19 cellular contexts compared by ENCODE assay signal in genomic region chr11:102214623-102215022, GRCh38.
DNase-seq lines count a peak whose midpoint lies in the region; ATAC-seq and TF ChIP-seq lines count a peak whose summit lies in the region.
"Had no signal": no experiment of that assay in that cellular context is flagged by ENCODE, and none has a peak within 500 bp of the region (broad histone marks: within the 10 kb centered on the region; RNA-seq: fewer than 3 reads in every experiment).

No MANE protein-coding gene starts in this region.

- H3K4me3 ChIP-seq in heart left ventricle (no peak overlapping the region), ascending aorta (no peak overlapping the region)
- H3K4me3 ChIP-seq: BLaER1, HAP-1 had no signal

- no peak overlapping the region for H3K4me3 Mint-ChIP-seq in mesothelial cell of epicardium
- H3K4me3 Mint-ChIP-seq: CD4-positive, alpha-beta memory T cell; IgD-negative memory B cell had no signal

- no peak for DNase-seq in left ventricle myocardium superior
- DNase-seq in heart left ventricle = no peak
- no peak for DNase-seq in ascending aorta (ENCODE audit: low spot score in 2 of 2)
- DNase-seq in mesothelial cell of epicardium (ENCODE audit: low spot score in 2 of 2, unreplicated experiment in 2 of 2) = no peak
- no peak for DNase-seq in activated T-cell treated with anti-CD3 and anti-CD28 coated beads for 4 hours
- no peak for DNase-seq in epidermal melanocyte (ENCODE audit: insufficient read length, low spot score)
- DNase-seq: CD4-positive, alpha-beta memory T cell; Karpas-422; NCI-H1436; NCI-H1930; NCI-H226; NCI-H524 treated with DMSO at 0.1 percent for 48 hours; RPMI8226; SIG-M5 had no signal

- TF ChIP-seq POLR2A in heart left ventricle (IDR thresholded peaks at IDR 0.05) = no peak

- TF ChIP-seq CTCF in heart left ventricle (IDR thresholded peaks at IDR 0.05) = no peak
- TF ChIP-seq CTCF in ascending aorta (IDR thresholded peaks at IDR 0.05) = no peak
- TF ChIP-seq CTCF in mesothelial cell of epicardium (IDR thresholded peaks at IDR 0.05; ENCODE audit: unreplicated experiment) = no peak

- H3K27ac ChIP-seq in heart left ventricle = peak overlapping the region in 6 of 12 donors; percentile 3 to 37 (median 12)
- H3K27ac ChIP-seq in ascending aorta = peak overlapping the region; percentile 89 to 91
- H3K27ac ChIP-seq: BLaER1, HL-60 had no signal

- peaks cover 45% of the 10 kb centered on the region for H3K36me3 Mint-ChIP-seq in mesothelial cell of epicardium
- H3K36me3 Mint-ChIP-seq: CD4-positive, alpha-beta memory T cell had no signal

- intact Hi-C loops in left ventricle myocardium superior (cut with micrococcal nuclease) (loop anchor here (10.0 kb wide), 1 partner anchor 100 kb away; the partner anchor contains the start of gene YAP1), heart left ventricle (cut with DNase I) (loop anchor here in 3 of 10 donors (5.0 to 10.0 kb wide), 3 partner anchors 60 to 102 kb away; partner anchors contain the start of gene YAP1 (in 3 of the 3)), ascending aorta (cut with DNase I) (loop anchor here (5.0 kb wide), 2 partner anchors 37 to 53 kb away; no protein-coding TSS in a partner anchor)

- H3K4me1 ChIP-seq in heart left ventricle = peaks cover 0 to 40% (median 20%) of the 10 kb centered on the region in 12 donors
- H3K4me1 ChIP-seq in ascending aorta = peaks cover 4 to 38% of the 10 kb centered on the region in 2 donors
- H3K4me1 ChIP-seq: BLaER1, HAP-1 had no signal

- H3K27me3 Mint-ChIP-seq in mesothelial cell of epicardium (ENCODE audit: low read depth) = no peaks in the 10 kb centered on the region

- H3K27ac Mint-ChIP-seq in mesothelial cell of epicardium = peak overlapping the region; percentile 50
- H3K27ac Mint-ChIP-seq: CD4-positive, alpha-beta memory T cell; IgD-negative memory B cell had no signal

- H3K9me3 ChIP-seq in heart left ventricle (no peaks in the 10 kb centered on the region), ascending aorta (no peaks in the 10 kb centered on the region)
- H3K9me3 ChIP-seq: BLaER1, HAP-1 had no signal

- peak; percentile 24 for ATAC-seq in left ventricle myocardium superior
- no peak for ATAC-seq in heart left ventricle
- no peak for ATAC-seq in GM19328 (IDR thresholded peaks at IDR 0.05; ENCODE audit: unreplicated experiment)

- peaks cover 8% of the 10 kb centered on the region for H3K9me3 Mint-ChIP-seq in mesothelial cell of epicardium
- H3K9me3 Mint-ChIP-seq: CD4-positive, alpha-beta memory T cell had no signal

- H3K4me1 Mint-ChIP-seq in mesothelial cell of epicardium = no peaks in the 10 kb centered on the region
- H3K4me1 Mint-ChIP-seq: CD4-positive, alpha-beta memory T cell; IgD-negative memory B cell had no signal

- no peaks in the 10 kb centered on the region for H3K27me3 ChIP-seq in heart left ventricle
- H3K27me3 ChIP-seq in ascending aorta = no peaks in the 10 kb centered on the region
- H3K27me3 ChIP-seq: BLaER1 had no signal

- H3K36me3 ChIP-seq in heart left ventricle (peaks cover 0 to 50% (median 18%) of the 10 kb centered on the region in 9 donors), ascending aorta (peaks cover 3 to 33% of the 10 kb centered on the region in 2 donors)
